1 cellular context compared by ENCODE assay signal in the genomic region with DNA sequence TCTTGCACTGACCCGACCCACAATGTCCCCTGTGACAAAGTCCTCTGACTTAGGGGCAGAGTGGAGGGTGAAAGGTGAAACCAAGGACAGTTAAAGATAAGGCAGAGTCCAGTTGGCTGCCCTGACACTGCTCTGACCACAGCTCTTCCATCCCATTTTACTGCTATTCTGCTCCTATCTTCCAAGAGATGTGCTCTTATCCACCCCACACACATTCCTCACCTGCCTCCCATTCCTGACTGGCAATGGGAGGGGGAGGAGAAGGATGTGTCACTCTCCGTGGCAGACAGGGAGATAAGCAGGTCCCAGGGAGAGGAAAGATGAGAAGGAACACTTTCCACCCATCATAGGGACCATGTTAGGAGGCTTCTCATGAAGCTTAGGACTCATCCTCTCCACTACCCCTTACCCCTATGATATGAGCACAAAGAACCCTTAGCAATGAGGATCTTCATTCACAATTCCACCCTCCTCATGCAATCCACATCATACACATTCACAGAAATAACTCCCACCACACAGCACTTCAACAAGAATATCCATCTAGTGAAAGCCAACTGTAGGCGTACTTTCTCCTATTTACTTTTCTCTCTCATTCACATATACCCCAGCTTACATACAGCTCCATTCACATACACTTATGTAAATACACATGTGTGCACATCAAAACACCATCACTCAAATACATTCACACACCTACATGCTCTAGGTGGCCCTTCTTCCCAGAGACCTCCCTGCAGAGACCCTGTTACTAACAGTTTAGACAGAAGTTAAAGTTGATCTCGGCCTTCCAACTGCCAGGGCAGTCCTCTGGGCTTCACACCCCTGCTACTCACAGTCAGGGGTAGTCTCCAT.
A peak's percentile ranks its signal among the peaks of the same experiment; 100 is the strongest.
TF ChIP-seq lines count a peak whose summit lies in the region.

No MANE protein-coding gene starts in this region.

TF ChIP-seq in K562, 482 proteins besides CTCF, POLR2A, EP300 and RAD21 (continued from another document and continues in another):
- TF ChIP-seq TFAP4 (CRISPR knock-in tag; IDR thresholded peaks at IDR 0.05; ENCODE audit: borderline replicate concordance) (peak; percentile 41; the same call in 1 of the 2 replicates), ETV5 (CRISPR knock-in tag; IDR thresholded peaks at IDR 0.05; ENCODE audit: low read depth) (peak; percentile 80), ZNF143 (CRISPR knock-in tag; IDR thresholded peaks at IDR 0.05) (no peak), MTA2 (IDR thresholded peaks at IDR 0.05; ENCODE audit: low read depth) (peak; percentile 88), ZMIZ1 (IDR thresholded peaks at IDR 0.05; ENCODE audit: low read depth in 2 of 2, low read length in 2 of 2) (peak in 1 of 2 experiments; percentile 43; a peak in 1 of 4 replicates), HDAC2 (IDR thresholded peaks at IDR 0.05) (peak; percentile 95), ATF2 (CRISPR knock-in tag; IDR thresholded peaks at IDR 0.05) (no peak), ZNF717 (CRISPR knock-in tag; IDR thresholded peaks at IDR 0.05) (no peak), ELK3 (CRISPR knock-in tag; IDR thresholded peaks at IDR 0.05) (no peak), ZNF175 (CRISPR knock-in tag; IDR thresholded peaks at IDR 0.05; ENCODE audit: low read depth) (peak; percentile 74; the same call in 1 of the 2 replicates), EP400 (IDR thresholded peaks at IDR 0.05) (no peak), PPARD (CRISPR knock-in tag; IDR thresholded peaks at IDR 0.05) (no peak), L3MBTL2 (IDR thresholded peaks at IDR 0.05) (0 out of 2 replicates have a peak, but pooled peaks have one; percentile 17), DIDO1 (tag; IDR thresholded peaks at IDR 0.05; ENCODE audit: low read depth) (peak; percentile 38; the same call in 1 of the 2 replicates), ZC3H11A (IDR thresholded peaks at IDR 0.05; ENCODE audit: low read depth, low read length) (no peak), VEZF1 (CRISPR knock-in tag; IDR thresholded peaks at IDR 0.05) (peak; percentile 72), TOE1 (IDR thresholded peaks at IDR 0.05; ENCODE audit: borderline replicate concordance) (peak; percentile 45; the same call in 1 of the 2 replicates), TOE1 (CRISPR knock-in tag; IDR thresholded peaks at IDR 0.05; ENCODE audit: borderline replicate concordance, low read depth) (no peak), KDM1A (IDR thresholded peaks at IDR 0.05) (peak; percentile 90 to 95), KLF10 (CRISPR knock-in tag; IDR thresholded peaks at IDR 0.05) (no peak), HDAC3 (IDR thresholded peaks at IDR 0.05; ENCODE audit: borderline replicate concordance, partially characterized antibody) (no peak), SMARCA5 (IDR thresholded peaks at IDR 0.05) (0 out of 2 replicates have a peak, but pooled peaks have one; percentile 28), ARHGAP35 (IDR thresholded peaks at IDR 0.05; ENCODE audit: partially characterized antibody) (no peak), TCF7 (IDR thresholded peaks at IDR 0.05; ENCODE audit: borderline replicate concordance) (no peak), HNRNPL (IDR thresholded peaks at IDR 0.05; ENCODE audit: low read depth, low read length) (no peak), TSHZ1 (CRISPR knock-in tag; IDR thresholded peaks at IDR 0.05) (no peak), GTF3C2 (IDR thresholded peaks at IDR 0.05; ENCODE audit: borderline replicate concordance, extremely low read depth, insufficient read length) (no peak)
- TF ChIP-seq, protein P1, sequence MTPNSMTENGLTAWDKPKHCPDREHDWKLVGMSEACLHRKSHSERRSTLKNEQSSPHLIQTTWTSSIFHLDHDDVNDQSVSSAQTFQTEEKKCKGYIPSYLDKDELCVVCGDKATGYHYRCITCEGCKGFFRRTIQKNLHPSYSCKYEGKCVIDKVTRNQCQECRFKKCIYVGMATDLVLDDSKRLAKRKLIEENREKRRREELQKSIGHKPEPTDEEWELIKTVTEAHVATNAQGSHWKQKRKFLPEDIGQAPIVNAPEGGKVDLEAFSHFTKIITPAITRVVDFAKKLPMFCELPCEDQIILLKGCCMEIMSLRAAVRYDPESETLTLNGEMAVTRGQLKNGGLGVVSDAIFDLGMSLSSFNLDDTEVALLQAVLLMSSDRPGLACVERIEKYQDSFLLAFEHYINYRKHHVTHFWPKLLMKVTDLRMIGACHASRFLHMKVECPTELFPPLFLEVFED (CRISPR knock-in tag; conservative IDR thresholded peaks at IDR 0.05): peak; percentile 40; the same call in 1 of the 2 replicates
- TF ChIP-seq, protein P2, sequence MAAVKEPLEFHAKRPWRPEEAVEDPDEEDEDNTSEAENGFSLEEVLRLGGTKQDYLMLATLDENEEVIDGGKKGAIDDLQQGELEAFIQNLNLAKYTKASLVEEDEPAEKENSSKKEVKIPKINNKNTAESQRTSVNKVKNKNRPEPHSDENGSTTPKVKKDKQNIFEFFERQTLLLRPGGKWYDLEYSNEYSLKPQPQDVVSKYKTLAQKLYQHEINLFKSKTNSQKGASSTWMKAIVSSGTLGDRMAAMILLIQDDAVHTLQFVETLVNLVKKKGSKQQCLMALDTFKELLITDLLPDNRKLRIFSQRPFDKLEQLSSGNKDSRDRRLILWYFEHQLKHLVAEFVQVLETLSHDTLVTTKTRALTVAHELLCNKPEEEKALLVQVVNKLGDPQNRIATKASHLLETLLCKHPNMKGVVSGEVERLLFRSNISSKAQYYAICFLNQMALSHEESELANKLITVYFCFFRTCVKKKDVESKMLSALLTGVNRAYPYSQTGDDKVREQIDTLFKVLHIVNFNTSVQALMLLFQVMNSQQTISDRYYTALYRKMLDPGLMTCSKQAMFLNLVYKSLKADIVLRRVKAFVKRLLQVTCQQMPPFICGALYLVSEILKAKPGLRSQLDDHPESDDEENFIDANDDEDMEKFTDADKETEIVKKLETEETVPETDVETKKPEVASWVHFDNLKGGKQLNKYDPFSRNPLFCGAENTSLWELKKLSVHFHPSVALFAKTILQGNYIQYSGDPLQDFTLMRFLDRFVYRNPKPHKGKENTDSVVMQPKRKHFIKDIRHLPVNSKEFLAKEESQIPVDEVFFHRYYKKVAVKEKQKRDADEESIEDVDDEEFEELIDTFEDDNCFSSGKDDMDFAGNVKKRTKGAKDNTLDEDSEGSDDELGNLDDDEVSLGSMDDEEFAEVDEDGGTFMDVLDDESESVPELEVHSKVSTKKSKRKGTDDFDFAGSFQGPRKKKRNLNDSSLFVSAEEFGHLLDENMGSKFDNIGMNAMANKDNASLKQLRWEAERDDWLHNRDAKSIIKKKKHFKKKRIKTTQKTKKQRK (IDR thresholded peaks at IDR 0.05; ENCODE audit: borderline replicate concordance, low read depth, low read length): no peak
- TF ChIP-seq, protein P3, sequence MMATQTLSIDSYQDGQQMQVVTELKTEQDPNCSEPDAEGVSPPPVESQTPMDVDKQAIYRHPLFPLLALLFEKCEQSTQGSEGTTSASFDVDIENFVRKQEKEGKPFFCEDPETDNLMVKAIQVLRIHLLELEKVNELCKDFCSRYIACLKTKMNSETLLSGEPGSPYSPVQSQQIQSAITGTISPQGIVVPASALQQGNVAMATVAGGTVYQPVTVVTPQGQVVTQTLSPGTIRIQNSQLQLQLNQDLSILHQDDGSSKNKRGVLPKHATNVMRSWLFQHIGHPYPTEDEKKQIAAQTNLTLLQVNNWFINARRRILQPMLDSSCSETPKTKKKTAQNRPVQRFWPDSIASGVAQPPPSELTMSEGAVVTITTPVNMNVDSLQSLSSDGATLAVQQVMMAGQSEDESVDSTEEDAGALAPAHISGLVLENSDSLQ (IDR thresholded peaks at IDR 0.05): peak; percentile 94
